ENCODE assay signal across 1 cellular context in the genomic region with DNA sequence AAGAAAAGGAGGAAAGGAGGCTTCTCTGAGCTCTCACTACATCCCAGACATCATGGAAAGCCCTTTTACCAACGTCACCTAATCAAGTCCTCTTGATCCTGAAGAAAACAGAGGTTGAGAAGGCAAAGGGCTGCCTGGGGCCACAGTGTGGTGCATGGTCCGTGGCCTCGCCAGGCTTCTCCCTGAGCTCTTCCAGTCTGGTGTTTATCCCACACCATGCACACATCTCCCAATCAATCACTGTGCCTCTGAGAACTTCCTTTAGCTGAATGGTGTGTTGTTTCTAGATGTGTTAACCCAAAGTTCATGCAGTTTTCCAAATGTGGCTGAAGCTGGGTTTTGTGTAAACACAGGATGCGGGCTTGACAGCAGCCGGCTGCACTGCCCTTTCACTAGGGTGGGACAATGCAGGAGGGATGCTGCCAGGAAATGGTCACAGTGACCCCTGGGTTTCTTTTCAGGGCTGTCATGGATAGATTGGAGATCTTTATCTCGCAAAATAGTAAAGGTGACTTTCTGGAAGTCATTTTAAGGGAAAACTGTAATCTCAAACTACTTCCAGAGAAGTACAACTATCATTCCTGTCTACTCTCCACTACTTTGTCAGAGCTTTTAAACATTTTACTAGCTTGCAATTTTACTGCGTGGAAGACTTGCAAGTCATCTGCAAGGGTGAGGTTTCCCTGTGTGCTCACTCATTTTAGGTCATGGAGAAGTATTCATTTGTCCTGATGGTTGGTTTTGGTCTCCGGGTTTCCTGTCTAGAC.
TF ChIP-seq lines count a peak whose summit lies in the region.

No MANE protein-coding gene starts in this region.

TF ChIP-seq in HepG2, 621 proteins besides CTCF, POLR2A, EP300 and RAD21 (continued from another document):
- TF ChIP-seq, protein P1, sequence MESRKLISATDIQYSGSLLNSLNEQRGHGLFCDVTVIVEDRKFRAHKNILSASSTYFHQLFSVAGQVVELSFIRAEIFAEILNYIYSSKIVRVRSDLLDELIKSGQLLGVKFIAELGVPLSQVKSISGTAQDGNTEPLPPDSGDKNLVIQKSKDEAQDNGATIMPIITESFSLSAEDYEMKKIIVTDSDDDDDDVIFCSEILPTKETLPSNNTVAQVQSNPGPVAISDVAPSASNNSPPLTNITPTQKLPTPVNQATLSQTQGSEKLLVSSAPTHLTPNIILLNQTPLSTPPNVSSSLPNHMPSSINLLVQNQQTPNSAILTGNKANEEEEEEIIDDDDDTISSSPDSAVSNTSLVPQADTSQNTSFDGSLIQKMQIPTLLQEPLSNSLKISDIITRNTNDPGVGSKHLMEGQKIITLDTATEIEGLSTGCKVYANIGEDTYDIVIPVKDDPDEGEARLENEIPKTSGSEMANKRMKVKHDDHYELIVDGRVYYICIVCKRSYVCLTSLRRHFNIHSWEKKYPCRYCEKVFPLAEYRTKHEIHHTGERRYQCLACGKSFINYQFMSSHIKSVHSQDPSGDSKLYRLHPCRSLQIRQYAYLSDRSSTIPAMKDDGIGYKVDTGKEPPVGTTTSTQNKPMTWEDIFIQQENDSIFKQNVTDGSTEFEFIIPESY (CRISPR knock-in tag; IDR thresholded peaks at IDR 0.05): peak; percentile 87
- peak; percentile 96 for TF ChIP-seq KDM1A (CRISPR knock-in tag; IDR thresholded peaks at IDR 0.05)
- peak; percentile 76 for TF ChIP-seq HNRNPH1 (optimal IDR thresholded peaks at IDR 0.05; ENCODE audit: low read depth, low read length)
- TF ChIP-seq, protein P2, sequence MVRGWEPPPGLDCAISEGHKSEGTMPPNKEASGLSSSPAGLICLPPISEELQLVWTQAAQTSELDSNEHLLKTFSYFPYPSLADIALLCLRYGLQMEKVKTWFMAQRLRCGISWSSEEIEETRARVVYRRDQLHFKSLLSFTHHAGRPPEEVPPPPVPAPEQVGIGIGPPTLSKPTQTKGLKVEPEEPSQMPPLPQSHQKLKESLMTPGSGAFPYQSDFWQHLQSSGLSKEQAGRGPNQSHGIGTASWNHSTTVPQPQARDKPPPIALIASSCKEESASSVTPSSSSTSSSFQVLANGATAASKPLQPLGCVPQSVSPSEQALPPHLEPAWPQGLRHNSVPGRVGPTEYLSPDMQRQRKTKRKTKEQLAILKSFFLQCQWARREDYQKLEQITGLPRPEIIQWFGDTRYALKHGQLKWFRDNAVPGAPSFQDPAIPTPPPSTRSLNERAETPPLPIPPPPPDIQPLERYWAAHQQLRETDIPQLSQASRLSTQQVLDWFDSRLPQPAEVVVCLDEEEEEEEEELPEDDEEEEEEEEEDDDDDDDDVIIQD (CRISPR knock-in tag; IDR thresholded peaks at IDR 0.05; ENCODE audit: low read depth): peak; percentile 98
- peak; percentile 84 for TF ChIP-seq ZNF337 (CRISPR knock-in tag; IDR thresholded peaks at IDR 0.05; ENCODE audit: borderline replicate concordance, low read depth)
- peak; percentile 99 for TF ChIP-seq HOXD1 (CRISPR knock-in tag; IDR thresholded peaks at IDR 0.05)
- peak; percentile 98; the same call in 1 of the 2 replicates for TF ChIP-seq ZSCAN29 (CRISPR knock-in tag; conservative IDR thresholded peaks at IDR 0.05)
- peak; percentile 89 for TF ChIP-seq MIER2 (CRISPR knock-in tag; IDR thresholded peaks at IDR 0.05)
- 0 out of 2 replicates have a peak, but pooled peaks have one; percentile 73 for TF ChIP-seq ZNF557 (CRISPR knock-in tag; IDR thresholded peaks at IDR 0.05)
- TF ChIP-seq ZNF101 (CRISPR knock-in tag; IDR thresholded peaks at IDR 0.05; ENCODE audit: borderline replicate concordance, low read depth): 0 out of 2 replicates have a peak, but pooled peaks have one; percentile 84
- TF ChIP-seq ZBTB8A (CRISPR knock-in tag; IDR thresholded peaks at IDR 0.05; ENCODE audit: borderline replicate concordance, low read depth): no peak; the same call in 1 of the 2 replicates
- TF ChIP-seq EEA1 (CRISPR knock-in tag; IDR thresholded peaks at IDR 0.05; ENCODE audit: borderline replicate concordance): no peak
- TF ChIP-seq HNF4G (IDR thresholded peaks at IDR 0.05; ENCODE audit: borderline replicate concordance, low read depth, low read length): peak; percentile 89; the same call in 1 of the 2 replicates
- TF ChIP-seq HNF4G (CRISPR knock-in tag; IDR thresholded peaks at IDR 0.05; ENCODE audit: borderline replicate concordance, low read depth): peak; percentile 87; the same call in 1 of the 2 replicates
- TF ChIP-seq ZNF570 (CRISPR knock-in tag; IDR thresholded peaks at IDR 0.05; ENCODE audit: borderline replicate concordance): no peak
- TF ChIP-seq ZNF562 (CRISPR knock-in tag; IDR thresholded peaks at IDR 0.05; ENCODE audit: borderline replicate concordance): no peak
- TF ChIP-seq MLLT10 (CRISPR knock-in tag; IDR thresholded peaks at IDR 0.05): no peak
- peak; percentile 63; the same call in 1 of the 2 replicates for TF ChIP-seq RBFOX2 (IDR thresholded peaks at IDR 0.05; ENCODE audit: low read depth, low read length)
- TF ChIP-seq, protein P3, sequence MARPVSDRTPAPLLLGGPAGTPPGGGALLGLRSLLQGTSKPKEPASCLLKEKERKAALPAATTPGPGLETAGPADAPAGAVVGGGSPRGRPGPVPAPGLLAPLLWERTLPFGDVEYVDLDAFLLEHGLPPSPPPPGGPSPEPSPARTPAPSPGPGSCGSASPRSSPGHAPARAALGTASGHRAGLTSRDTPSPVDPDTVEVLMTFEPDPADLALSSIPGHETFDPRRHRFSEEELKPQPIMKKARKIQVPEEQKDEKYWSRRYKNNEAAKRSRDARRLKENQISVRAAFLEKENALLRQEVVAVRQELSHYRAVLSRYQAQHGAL (CRISPR knock-in tag; IDR thresholded peaks at IDR 0.05; ENCODE audit: not compliant biosample characterization): no peak
- TF ChIP-seq PAX8 (CRISPR knock-in tag; IDR thresholded peaks at IDR 0.05; ENCODE audit: borderline replicate concordance): 0 out of 2 replicates have a peak, but pooled peaks have one; percentile 42
- TF ChIP-seq ZNF33A (CRISPR knock-in tag; IDR thresholded peaks at IDR 0.05; ENCODE audit: borderline replicate concordance): no peak
- peak; percentile 78 for TF ChIP-seq HHEX (CRISPR knock-in tag; IDR thresholded peaks at IDR 0.05)
